Comparison of ENCODE assay signal across 10 cellular contexts in genomic region chr7:117837841-117838240, GRCh38. TPM values are rescaled to one million over a fixed set of nuclear protein-coding genes. Genes with fewer than 3 reads are reported as not detected.
DNase-seq lines count a peak whose midpoint lies in the region; ATAC-seq and TF ChIP-seq lines count a peak whose summit lies in the region.
"Had no signal": no experiment of that assay in that cellular context is flagged by ENCODE, and none has a peak within 500 bp of the region (broad histone marks: within the 10 kb centered on the region; RNA-seq: fewer than 3 reads in every experiment).

No MANE protein-coding gene starts in this region.

- no peaks in the 10 kb centered on the region for H3K4me1 Mint-ChIP-seq in CD4-positive, alpha-beta T cell (ENCODE audit: low read depth)
- H3K4me1 Mint-ChIP-seq in activated T-helper 2 cell treated with anti-CD3 and anti-CD28 coated beads, Interferon-gamma antibody, Interleukin-2, Interleukin-4, amounts not matched to agents 10 μg/mL and 5 μg/mL and 100 μg/mL, durations not matched to agents 14 hours and 24 hours and 36 hours (ENCODE audit: low read depth), result no peaks in the 10 kb centered on the region

- CTCF ChIA-PET in CD4-positive, alpha-beta T cell (lab: Charles Lee), result no interaction called here

- peaks cover 3% of the 10 kb centered on the region for H3K9me3 Mint-ChIP-seq in CD4-positive, alpha-beta T cell
- H3K9me3 Mint-ChIP-seq in activated T-helper 2 cell treated with anti-CD3 and anti-CD28 coated beads, Interferon-gamma antibody, Interleukin-2, Interleukin-4, amounts not matched to agents 10 μg/mL and 5 μg/mL and 100 μg/mL, durations not matched to agents 14 hours and 24 hours and 36 hours, result no peaks in the 10 kb centered on the region

- no peak overlapping the region for H3K27ac ChIP-seq in CD4-positive, alpha-beta T cell (ENCODE audit: low read depth, low read length)
- H3K27ac ChIP-seq: right atrium auricular region had no signal

- DNase-seq in islet precursor cell (peak; percentile 66), posterior cingulate gyrus (no peak), HK-2 (ENCODE audit: unreplicated experiment) (no peak)
- no peak for DNase-seq in CD4-positive, alpha-beta T cell
- no peak for DNase-seq in activated T-helper 2 cell treated with anti-CD3 and anti-CD28 coated beads, Interferon-gamma antibody, Interleukin-2, Interleukin-4, amounts not matched to agents 10 μg/mL and 5 μg/mL and 100 μg/mL, durations not matched to agents 14 hours and 24 hours and 36 hours (ENCODE audit: low spot score)
- DNase-seq: mammary epithelial cell had no signal

- H3K4me3 Mint-ChIP-seq in CD4-positive, alpha-beta T cell, result no peak overlapping the region
- H3K4me3 Mint-ChIP-seq in activated T-helper 2 cell treated with anti-CD3 and anti-CD28 coated beads, Interferon-gamma antibody, Interleukin-2, Interleukin-4, amounts not matched to agents 10 μg/mL and 5 μg/mL and 100 μg/mL, durations not matched to agents 14 hours and 24 hours and 36 hours (ENCODE audit: low read depth), result no peak overlapping the region

- H3K27ac Mint-ChIP-seq in CD4-positive, alpha-beta T cell, result no peak overlapping the region
- H3K27ac Mint-ChIP-seq in activated T-helper 2 cell treated with anti-CD3 and anti-CD28 coated beads, Interferon-gamma antibody, Interleukin-2, Interleukin-4, amounts not matched to agents 10 μg/mL and 5 μg/mL and 100 μg/mL, durations not matched to agents 14 hours and 24 hours and 36 hours, result no peak overlapping the region

- no peaks in the 10 kb centered on the region for H3K9me3 ChIP-seq in CD4-positive, alpha-beta T cell (ENCODE audit: control insufficient read depth, low read length)
- H3K9me3 ChIP-seq: right atrium auricular region had no signal

- ATAC-seq in GM19023 (IDR thresholded peaks at IDR 0.05; ENCODE audit: unreplicated experiment) (peak; percentile 74), HG02588 (IDR thresholded peaks at IDR 0.05; ENCODE audit: unreplicated experiment) (peak; percentile 83), HG03432 (IDR thresholded peaks at IDR 0.05; ENCODE audit: unreplicated experiment) (peak; percentile 93)
- no peak for ATAC-seq in CD4-positive, alpha-beta T cell (ENCODE audit: poor library complexity)

- H3K27me3 Mint-ChIP-seq in CD4-positive, alpha-beta T cell, result peaks cover 11% of the 10 kb centered on the region
- H3K27me3 Mint-ChIP-seq in activated T-helper 2 cell treated with anti-CD3 and anti-CD28 coated beads, Interferon-gamma antibody, Interleukin-2, Interleukin-4, amounts not matched to agents 10 μg/mL and 5 μg/mL and 100 μg/mL, durations not matched to agents 14 hours and 24 hours and 36 hours (ENCODE audit: low read depth), result no peaks in the 10 kb centered on the region

- H3K36me3 Mint-ChIP-seq in CD4-positive, alpha-beta T cell (ENCODE audit: low read depth), result no peaks in the 10 kb centered on the region
- no peaks in the 10 kb centered on the region for H3K36me3 Mint-ChIP-seq in activated T-helper 2 cell treated with anti-CD3 and anti-CD28 coated beads, Interferon-gamma antibody, Interleukin-2, Interleukin-4, amounts not matched to agents 10 μg/mL and 5 μg/mL and 100 μg/mL, durations not matched to agents 14 hours and 24 hours and 36 hours (ENCODE audit: low read depth)

- H3K27me3 ChIP-seq in CD4-positive, alpha-beta T cell (ENCODE audit: control insufficient read depth, insufficient read depth, low read length), result no peaks in the 10 kb centered on the region
- H3K27me3 ChIP-seq: right atrium auricular region had no signal

- POLR2A ChIA-PET in CD4-positive, alpha-beta T cell (lab: Charles Lee), result no interaction called here

- intact Hi-C loops in posterior cingulate gyrus (cut with DNase I), result no loop called here
- intact Hi-C loops in CD4-positive, alpha-beta T cell (cut with DNase I, micrococcal nuclease), result no loop called here
- intact Hi-C loops in activated T-helper 2 cell treated with anti-CD3 and anti-CD28 coated beads, Interferon-gamma antibody, Interleukin-2, Interleukin-4, amounts not matched to agents 10 μg/mL and 5 μg/mL and 100 μg/mL, durations not matched to agents 14 hours and 24 hours and 36 hours (cut with micrococcal nuclease), result no loop called here

- TF ChIP-seq CTCF in CD4-positive, alpha-beta T cell (IDR thresholded peaks at IDR 0.05), result no peak

RNA-seq across cellular contexts. Expression of gene CTTNBP2, which starts 35.4 kb away (rescaled TPM):
- not detected for total RNA-seq in CD4-positive, alpha-beta T cell
- not detected in 2 replicates for total RNA-seq in activated T-helper 2 cell treated with anti-CD3 and anti-CD28 coated beads, Interferon-gamma antibody, Interleukin-2, Interleukin-4, amounts not matched to agents 10 μg/mL and 5 μg/mL and 100 μg/mL, durations not matched to agents 14 hours and 24 hours and 36 hours
